In genomic region chr11:110299006-110299785, GRCh38 we compare ENCODE assay signal across 25 cellular contexts.
"Had no signal": no experiment of that assay in that cellular context is flagged by ENCODE, and none has a peak within 500 bp of the region (broad histone marks: within the 10 kb centered on the region; RNA-seq: fewer than 3 reads in every experiment).

No MANE protein-coding gene starts in this region.

- H3K27ac Mint-ChIP-seq: activated naive CD4-positive, alpha-beta T cell treated with anti-CD3 and anti-CD28 coated beads, Interleukin-2, amount 10 ng/mL, durations not matched to agents 7 days and 5 days; activated T-cell treated with anti-CD3 and anti-CD28 coated beads, Interleukin-2, amount 50 U/mL, for 72 hours; dendritic cell treated with granulocyte-macrophage colony-stimulating factor and Interleukin-4, amounts not matched to agents 40 ng/mL and 50 ng/mL, for 4 days; stimulated activated memory B cell treated with anti-CD40 and anti-IgM and Interleukin-4, amounts not matched to agents 10 μg/mL and 1 μg/mL and 100 μg/mL, for 72 hours had no signal

- ATAC-seq: activated T-cell treated with anti-CD3 and anti-CD28 coated beads, Interleukin-2, amount 50 U/mL, for 72 hours; left lung; naive thymus-derived CD8-positive, alpha-beta T cell; stimulated activated memory B cell treated with anti-CD40 and anti-IgM and Interleukin-4, amounts not matched to agents 10 μg/mL and 1 μg/mL and 100 μg/mL, for 72 hours had no signal

- H3K9me3 ChIP-seq: left lung, prostate gland, right atrium auricular region, suprapubic skin, tibial nerve, uterus had no signal

- H3K4me1 Mint-ChIP-seq: stimulated activated memory B cell treated with anti-CD40 and anti-IgM and Interleukin-4, amounts not matched to agents 10 μg/mL and 1 μg/mL and 100 μg/mL, for 72 hours had no signal

- H3K27me3 Mint-ChIP-seq: naive thymus-derived CD8-positive, alpha-beta T cell; stimulated activated memory B cell treated with anti-CD40 and anti-IgM and Interleukin-4, amounts not matched to agents 10 μg/mL and 1 μg/mL and 100 μg/mL, for 72 hours had no signal

- H3K4me3 Mint-ChIP-seq: activated naive CD4-positive, alpha-beta T cell treated with anti-CD3 and anti-CD28 coated beads, Interleukin-2, amount 10 ng/mL, durations not matched to agents 7 days and 5 days; activated T-cell treated with anti-CD3 and anti-CD28 coated beads, Interleukin-2, amount 50 U/mL, for 72 hours; dendritic cell treated with granulocyte-macrophage colony-stimulating factor and Interleukin-4, amounts not matched to agents 40 ng/mL and 50 ng/mL, for 4 days; immature natural killer cell; naive thymus-derived CD8-positive, alpha-beta T cell; stimulated activated memory B cell treated with anti-CD40 and anti-IgM and Interleukin-4, amounts not matched to agents 10 μg/mL and 1 μg/mL and 100 μg/mL, for 72 hours had no signal

- DNase-seq: activated CD4-positive, CD25-positive, alpha-beta regulatory T cell treated with anti-CD3 and anti-CD28 coated beads, Interleukin-2, amount 50 U/mL, for 72 hours; activated CD8-positive, alpha-beta memory T cell treated with anti-CD3 and anti-CD28 coated beads, Interleukin-2, amount 50 U/mL, for 48 hours; activated effector memory CD4-positive, alpha-beta T cell treated with anti-CD3 and anti-CD28 coated beads, Interleukin-2, amount 50 U/mL, for 16 hours; activated naive CD4-positive, alpha-beta T cell treated with anti-CD3 and anti-CD28 coated beads, Interleukin-2, amount 10 ng/mL, durations not matched to agents 7 days and 5 days; aorta; effector CD4-positive, alpha-beta T cell; foreskin melanocyte; immature natural killer cell; kidney glomerular epithelial cell; left lung; naive thymus-derived CD8-positive, alpha-beta T cell; stimulated activated CD4-positive, alpha-beta T cell treated with anti-CD3 and anti-CD28 coated beads, Interleukin-2, amount 100 ng/mL, for 24 hours; stomach; T-helper 2 cell; uterus had no signal

- H3K27me3 ChIP-seq: left lung, right atrium auricular region, stomach, suprapubic skin, tibial nerve, uterus had no signal

- H3K4me3 ChIP-seq: left lung, lung, prostate gland, right atrium auricular region, suprapubic skin, tibial nerve, uterus had no signal

- H3K4me1 ChIP-seq: prostate gland had no signal

- H3K27ac ChIP-seq: left lung, prostate gland, right atrium auricular region, suprapubic skin, uterus, VCaP had no signal

- H3K9me3 Mint-ChIP-seq: activated naive CD4-positive, alpha-beta T cell treated with anti-CD3 and anti-CD28 coated beads, Interleukin-2, amount 10 ng/mL, durations not matched to agents 7 days and 5 days; dendritic cell treated with granulocyte-macrophage colony-stimulating factor and Interleukin-4, amounts not matched to agents 40 ng/mL and 50 ng/mL, for 4 days; immature natural killer cell; stimulated activated memory B cell treated with anti-CD40 and anti-IgM and Interleukin-4, amounts not matched to agents 10 μg/mL and 1 μg/mL and 100 μg/mL, for 72 hours had no signal

- H3K36me3 Mint-ChIP-seq: brain; immature natural killer cell; naive thymus-derived CD8-positive, alpha-beta T cell; stimulated activated memory B cell treated with anti-CD40 and anti-IgM and Interleukin-4, amounts not matched to agents 10 μg/mL and 1 μg/mL and 100 μg/mL, for 72 hours had no signal

- H3K36me3 ChIP-seq: left lung, prostate gland, right atrium auricular region, stomach, suprapubic skin, tibial nerve, uterus had no signal
